8 cellular contexts compared by ENCODE assay signal in the genomic region with DNA sequence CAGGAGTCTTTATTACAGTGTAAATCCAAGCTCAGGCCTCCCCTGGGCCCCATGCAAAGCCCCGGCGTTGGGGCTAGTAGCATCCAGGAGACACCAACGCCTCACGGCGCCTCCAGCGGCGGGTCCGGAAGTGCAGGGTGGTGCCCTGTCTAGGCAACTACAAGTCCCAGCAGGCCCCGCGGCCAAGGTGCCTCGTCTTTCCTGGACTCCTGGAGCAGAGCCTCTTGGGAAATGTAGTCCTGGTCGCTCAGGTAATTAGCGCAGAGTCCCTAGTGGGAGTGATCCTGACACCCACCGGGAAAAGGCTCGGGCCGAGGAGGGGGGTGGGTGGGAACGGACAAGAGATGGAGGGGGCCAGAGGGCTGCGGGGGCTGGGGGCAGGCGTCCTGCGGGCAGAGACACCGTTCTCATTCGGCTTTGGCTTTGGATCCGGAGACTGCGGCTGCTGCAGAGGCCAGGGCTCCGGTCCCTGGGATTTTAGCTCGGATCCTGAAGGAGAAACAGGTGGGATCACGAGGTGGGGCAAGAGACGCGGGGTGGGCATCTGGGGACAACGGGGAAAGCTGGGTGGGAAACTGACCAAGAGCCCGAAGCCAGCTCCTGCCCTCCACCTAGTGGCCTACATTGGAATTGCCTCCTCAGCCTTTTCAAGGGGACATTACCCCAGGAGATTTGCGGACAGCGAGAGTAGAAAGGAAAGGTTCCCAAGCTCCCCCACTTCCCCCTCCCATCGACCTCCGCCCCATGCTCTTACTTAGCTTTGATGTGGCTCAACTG. TPM values are rescaled to one million over a fixed set of nuclear protein-coding genes. Genes with fewer than 3 reads are reported as not detected.
DNase-seq lines count a peak whose midpoint lies in the region; ATAC-seq and TF ChIP-seq lines count a peak whose summit lies in the region.

No MANE protein-coding gene starts in this region.

- H3K4me3 Mint-ChIP-seq in T-helper 2 cell treated with Interferon-gamma antibody and Interleukin-4, amounts not matched to agents 5 μg/mL and 100 μg/mL, for 36 hours: peak overlapping the region; percentile 89

- peaks cover 0 to 2% of the 10 kb centered on the region in 2 donors for H3K4me1 ChIP-seq in ascending aorta

- peak overlapping the region; percentile 67 for H3K27ac Mint-ChIP-seq in T-helper 2 cell treated with Interferon-gamma antibody and Interleukin-4, amounts not matched to agents 5 μg/mL and 100 μg/mL, for 36 hours

- H3K36me3 ChIP-seq in ascending aorta: no peaks in the 10 kb centered on the region

- intact Hi-C loops in ascending aorta (cut with DNase I): loop anchor here (1.0 kb wide), 2 partner anchors 56 to 79 kb away; partner anchors contain the start of gene POLR1G

- H3K9me3 Mint-ChIP-seq in T-helper 2 cell treated with Interferon-gamma antibody and Interleukin-4, amounts not matched to agents 5 μg/mL and 100 μg/mL, for 36 hours: no peaks in the 10 kb centered on the region

- peak overlapping the region; percentile 84 to 91 for H3K27ac ChIP-seq in ascending aorta

- DNase-seq in NCI-H187 (lab: John Stamatoyannopoulos, UW) (peak; percentile 96), ascending aorta (ENCODE audit: low spot score in 2 of 2) (peak; percentile 95 to 99), hepatic stellate cell (ENCODE audit: low spot score) (peak; percentile 88), retina (peak; percentile 95), 8988T (no peak)
- DNase-seq in T-helper 2 cell treated with Interferon-gamma antibody and Interleukin-4, amounts not matched to agents 5 μg/mL and 100 μg/mL, for 36 hours (ENCODE audit: low spot score): peak; percentile 96

- H3K9me3 ChIP-seq in ascending aorta: no peaks in the 10 kb centered on the region

- H3K36me3 Mint-ChIP-seq in T-helper 2 cell treated with Interferon-gamma antibody and Interleukin-4, amounts not matched to agents 5 μg/mL and 100 μg/mL, for 36 hours (ENCODE audit: low read depth): no peaks in the 10 kb centered on the region

- ATAC-seq in GM18499 (IDR thresholded peaks at IDR 0.05; ENCODE audit: insufficient read depth, unreplicated experiment) (peak; percentile 52), HG02938 (IDR thresholded peaks at IDR 0.05; ENCODE audit: unreplicated experiment) (peak; percentile 62)

- no peaks in the 10 kb centered on the region for H3K27me3 ChIP-seq in ascending aorta

- H3K4me1 Mint-ChIP-seq in T-helper 2 cell treated with Interferon-gamma antibody and Interleukin-4, amounts not matched to agents 5 μg/mL and 100 μg/mL, for 36 hours (ENCODE audit: low read depth): peaks cover 2% of the 10 kb centered on the region

- peak overlapping the region; percentile 62 to 75 for H3K4me3 ChIP-seq in ascending aorta

- peaks cover under 1% of the 10 kb centered on the region for H3K27me3 Mint-ChIP-seq in T-helper 2 cell treated with Interferon-gamma antibody and Interleukin-4, amounts not matched to agents 5 μg/mL and 100 μg/mL, for 36 hours (ENCODE audit: low read depth)

- TF ChIP-seq CTCF in ascending aorta (IDR thresholded peaks at IDR 0.05): peak; percentile 81 to 84 (median 83)

RNA-seq across cellular contexts. Expression of gene RTN2, which starts 11.4 kb away (rescaled TPM):
- 37.1 TPM for total RNA-seq in ascending aorta

RNA-seq across cellular contexts. Expression of gene PPM1N, which starts 12.8 kb away (rescaled TPM):
- 2.2 TPM for total RNA-seq in ascending aorta

RNA-seq across cellular contexts. Expression of gene FOSB, which starts 17.7 kb away (rescaled TPM):
- 511 TPM for total RNA-seq in ascending aorta

RNA-seq across cellular contexts. Expression of gene VASP, which starts 21.8 kb away (rescaled TPM):
- 110 TPM for total RNA-seq in ascending aorta
